18 cellular contexts compared by ENCODE assay signal in the genomic region with DNA sequence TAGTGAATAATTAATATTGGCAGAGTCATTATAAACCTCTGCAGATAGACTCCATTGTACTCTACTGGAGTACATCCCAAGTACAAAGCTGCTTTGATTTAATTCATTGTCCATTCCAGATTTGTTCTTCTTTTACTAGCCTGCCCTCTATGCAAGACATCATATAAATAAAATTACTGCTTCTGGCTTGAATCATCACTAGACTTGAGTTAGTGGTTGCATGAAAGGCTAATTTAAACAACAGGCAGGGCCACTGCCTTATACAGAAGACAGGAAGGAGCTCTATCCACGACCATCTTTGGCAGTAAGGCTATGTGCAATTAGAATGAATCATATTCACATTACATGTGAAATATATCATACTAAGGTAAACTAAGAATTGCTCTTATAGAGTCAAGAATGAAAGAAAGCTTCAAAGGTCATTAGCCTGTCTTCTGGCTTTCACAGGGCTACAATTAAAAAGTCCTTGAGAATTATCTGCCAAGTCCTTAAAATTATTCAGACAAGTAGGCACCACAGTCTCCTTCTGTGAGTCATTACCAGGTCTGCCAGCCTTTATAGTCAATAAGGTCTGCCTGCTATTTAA.
DNase-seq lines count a peak whose midpoint lies in the region; FAIRE-seq and TF ChIP-seq lines count a peak whose summit lies in the region.
"Had no signal": no experiment of that assay in that cellular context is flagged by ENCODE, and none has a peak within 500 bp of the region (broad histone marks: within the 10 kb centered on the region; RNA-seq: fewer than 3 reads in every experiment).

No MANE protein-coding gene starts in this region.

- CTCF ChIA-PET in CD4-positive, alpha-beta memory T cell (lab: Charles Lee; ENCODE audit: partially characterized antibody): no interaction called here

- DNase-seq in COLO829 (ENCODE audit: low spot score) (peak; percentile 24), NCI-H1105 (lab: John Stamatoyannopoulos, UW) (peak; percentile 28), astrocyte (ENCODE audit: low read depth) (peak; percentile 42), endodermal cell (no peak), esophagus squamous epithelium (lab: John Stamatoyannopoulos, UW) (no peak), SK-N-DZ (ENCODE audit: low spot score) (no peak)
- no peak for DNase-seq in CD4-positive, alpha-beta memory T cell
- DNase-seq: COR-L47; effector memory CD8-positive, alpha-beta T cell; hippocampal formation; midbrain; occipital lobe; T-helper 17 cell had no signal

- H3K27me3 ChIP-seq in astrocyte (ENCODE audit: insufficient read depth, low read length) (no peaks in the 10 kb centered on the region), muscle layer of colon (ENCODE audit: control insufficient read depth in 1 of 2, insufficient read depth in 2 of 2, low read length in 2 of 2) (no peaks in the 10 kb centered on the region), endodermal cell (ENCODE audit: control insufficient read depth, insufficient read depth, low read length, poor library complexity, severe bottlenecking) (no peaks in the 10 kb centered on the region), esophagus squamous epithelium (no peaks in the 10 kb centered on the region)
- no peaks in the 10 kb centered on the region for H3K27me3 ChIP-seq in CD4-positive, alpha-beta memory T cell (ENCODE audit: insufficient read depth, low read length)

- no peak for FAIRE-seq in astrocyte (lab: Jason Lieb, UNC)
- FAIRE-seq: G401.6, GM12878, keratinocyte had no signal

- POLR2A ChIA-PET in CD4-positive, alpha-beta memory T cell (lab: Charles Lee; ENCODE audit: partially characterized antibody): no interaction called here

- H3K4me3 ChIP-seq in astrocyte (ENCODE audit: insufficient read depth, low read depth, low read length): no peak overlapping the region
- no peak overlapping the region for H3K4me3 ChIP-seq in muscle layer of colon (ENCODE audit: low read depth in 1 of 2, low read length in 2 of 2)
- no peak overlapping the region for H3K4me3 ChIP-seq in endodermal cell (ENCODE audit: low read length)
- no peak overlapping the region for H3K4me3 ChIP-seq in esophagus squamous epithelium
- H3K4me3 ChIP-seq in CD4-positive, alpha-beta memory T cell (ENCODE audit: low read length in 2 of 2): no peak overlapping the region
- H3K4me3 ChIP-seq: GM12878 had no signal

- H3K4me1 ChIP-seq in astrocyte (ENCODE audit: insufficient read depth, low read length) (no peaks in the 10 kb centered on the region), muscle layer of colon (ENCODE audit: insufficient read depth, low read length) (peaks cover 33% of the 10 kb centered on the region), endodermal cell (ENCODE audit: control insufficient read depth, insufficient read depth, low read length) (no peaks in the 10 kb centered on the region), esophagus squamous epithelium (no peaks in the 10 kb centered on the region)
- H3K4me1 ChIP-seq in CD4-positive, alpha-beta memory T cell (ENCODE audit: insufficient read depth, low read length): no peaks in the 10 kb centered on the region

- H3K36me3 ChIP-seq in astrocyte (ENCODE audit: insufficient read depth, low read length) (no peaks in the 10 kb centered on the region), muscle layer of colon (ENCODE audit: insufficient read depth, low read length) (no peaks in the 10 kb centered on the region), endodermal cell (ENCODE audit: control insufficient read depth, insufficient read depth, low read length) (no peaks in the 10 kb centered on the region), esophagus squamous epithelium (no peaks in the 10 kb centered on the region)
- no peaks in the 10 kb centered on the region for H3K36me3 ChIP-seq in CD4-positive, alpha-beta memory T cell (ENCODE audit: insufficient read depth, low read length)

- no peaks in the 10 kb centered on the region for H3K79me2 ChIP-seq in astrocyte (ENCODE audit: insufficient read depth, low read length)

- H3K4me3 Mint-ChIP-seq in astrocyte (ENCODE audit: unreplicated experiment) (no peak overlapping the region), endodermal cell (no peak overlapping the region)
- H3K4me3 Mint-ChIP-seq in CD4-positive, alpha-beta memory T cell: no peak overlapping the region
- H3K4me3 Mint-ChIP-seq: effector memory CD8-positive, alpha-beta T cell; T-helper 17 cell had no signal

- TF ChIP-seq CTCF in astrocyte (IDR thresholded peaks at IDR 0.05; ENCODE audit: insufficient read depth, low read depth, low read length): no peak
- no peak for TF ChIP-seq CTCF in endodermal cell (conservative IDR thresholded peaks at IDR 0.05)
- TF ChIP-seq CTCF in esophagus squamous epithelium (IDR thresholded peaks at IDR 0.05): no peak

- H3K9ac ChIP-seq in astrocyte (ENCODE audit: low read length): no peak overlapping the region
- H3K9ac ChIP-seq in muscle layer of colon (ENCODE audit: low read length): no peak overlapping the region
- no peak overlapping the region for H3K9ac ChIP-seq in endodermal cell (ENCODE audit: extremely low read depth, low read length, poor library complexity, severe bottlenecking)

- H3K4me1 Mint-ChIP-seq in astrocyte (ENCODE audit: low read depth, unreplicated experiment) (peaks cover 3% of the 10 kb centered on the region), endodermal cell (peaks cover 7% of the 10 kb centered on the region)
- H3K4me1 Mint-ChIP-seq in CD4-positive, alpha-beta memory T cell: no peaks in the 10 kb centered on the region
- H3K4me1 Mint-ChIP-seq: T-helper 17 cell had no signal

- WGBS in endodermal cell (ENCODE audit: insufficient coverage in 1 of 2, insufficient read length in 1 of 2), 2 experiments: no CpG with 5 or more reads among the region's 1 CpG
- 0 to 25% methylated on average over 1 of the region's 1 CpG for WGBS in esophagus squamous epithelium, 2 donors

- H3K9me3 ChIP-seq in astrocyte (ENCODE audit: insufficient read depth, low read depth, low read length) (no peaks in the 10 kb centered on the region), muscle layer of colon (ENCODE audit: low read length) (no peaks in the 10 kb centered on the region), endodermal cell (ENCODE audit: control insufficient read depth, low read length) (no peaks in the 10 kb centered on the region), esophagus squamous epithelium (no peaks in the 10 kb centered on the region)
- H3K9me3 ChIP-seq in CD4-positive, alpha-beta memory T cell (ENCODE audit: control insufficient read depth in 1 of 2, low read length in 2 of 2): no peaks in the 10 kb centered on the region

- no peak for TF ChIP-seq POLR2A in esophagus squamous epithelium (IDR thresholded peaks at IDR 0.05)

- no peak overlapping the region for H2AFZ ChIP-seq in astrocyte (ENCODE audit: low read depth, low read length)

- no peaks in the 10 kb centered on the region for H3K27me3 Mint-ChIP-seq in astrocyte (ENCODE audit: low read depth, unreplicated experiment)
- no peaks in the 10 kb centered on the region for H3K27me3 Mint-ChIP-seq in endodermal cell (ENCODE audit: insufficient read depth)
- H3K27me3 Mint-ChIP-seq in CD4-positive, alpha-beta memory T cell: no peaks in the 10 kb centered on the region
- H3K27me3 Mint-ChIP-seq: effector memory CD8-positive, alpha-beta T cell; T-helper 17 cell had no signal

- H3K27ac Mint-ChIP-seq in astrocyte (ENCODE audit: unreplicated experiment) (no peak overlapping the region), endodermal cell (no peak overlapping the region)
- H3K27ac Mint-ChIP-seq in CD4-positive, alpha-beta memory T cell: no peak overlapping the region
- H3K27ac Mint-ChIP-seq: activated T-helper 2 cell treated with anti-CD3 and anti-CD28 coated beads, Interferon-gamma antibody, Interleukin-2, Interleukin-4, amounts not matched to agents 10 μg/mL and 5 μg/mL and 100 μg/mL, durations not matched to agents 14 hours and 24 hours and 36 hours; effector memory CD8-positive, alpha-beta T cell; T-helper 17 cell had no signal

- H3K36me3 Mint-ChIP-seq in astrocyte (ENCODE audit: low read depth, unreplicated experiment): no peaks in the 10 kb centered on the region
- H3K36me3 Mint-ChIP-seq in endodermal cell (ENCODE audit: low read depth): no peaks in the 10 kb centered on the region
- no peaks in the 10 kb centered on the region for H3K36me3 Mint-ChIP-seq in CD4-positive, alpha-beta memory T cell

- intact Hi-C loops in esophagus squamous epithelium (cut with DNase I): no loop called here
- intact Hi-C loops in CD4-positive, alpha-beta memory T cell (cut with micrococcal nuclease): no loop called here

- H4K20me1 ChIP-seq in astrocyte (ENCODE audit: insufficient read depth, low read length): no peaks in the 10 kb centered on the region

- no peak overlapping the region for H3K4me2 ChIP-seq in astrocyte (ENCODE audit: low read length)

- H3K9me3 Mint-ChIP-seq in astrocyte (ENCODE audit: unreplicated experiment) (no peaks in the 10 kb centered on the region), endodermal cell (peaks cover 2% of the 10 kb centered on the region)
- H3K9me3 Mint-ChIP-seq in CD4-positive, alpha-beta memory T cell: peaks cover 0 to 11% (median 0%) of the 10 kb centered on the region in 8 donors

- H3K27ac ChIP-seq in astrocyte (ENCODE audit: low read depth, low read length) (no peak overlapping the region), muscle layer of colon (ENCODE audit: low read depth, low read length) (peak overlapping the region; percentile 60), endodermal cell (ENCODE audit: low read depth, low read length) (no peak overlapping the region), esophagus squamous epithelium (no peak overlapping the region)
- no peak overlapping the region for H3K27ac ChIP-seq in CD4-positive, alpha-beta memory T cell (ENCODE audit: low read depth, low read length)

Comparison
In these comparisons a context has a peak if more than half of its experiments do, and no peak if none do; other contexts are left out.
1. DNase-seq: peak in COLO829 (single experiment), NCI-H1105 (single experiment) and astrocyte (single experiment); none in endodermal cell (single experiment), esophagus squamous epithelium (single experiment), SK-N-DZ (single experiment) and CD4-positive, alpha-beta memory T cell (0 of 5).